10 cellular contexts compared by ENCODE assay signal in the genomic region with DNA sequence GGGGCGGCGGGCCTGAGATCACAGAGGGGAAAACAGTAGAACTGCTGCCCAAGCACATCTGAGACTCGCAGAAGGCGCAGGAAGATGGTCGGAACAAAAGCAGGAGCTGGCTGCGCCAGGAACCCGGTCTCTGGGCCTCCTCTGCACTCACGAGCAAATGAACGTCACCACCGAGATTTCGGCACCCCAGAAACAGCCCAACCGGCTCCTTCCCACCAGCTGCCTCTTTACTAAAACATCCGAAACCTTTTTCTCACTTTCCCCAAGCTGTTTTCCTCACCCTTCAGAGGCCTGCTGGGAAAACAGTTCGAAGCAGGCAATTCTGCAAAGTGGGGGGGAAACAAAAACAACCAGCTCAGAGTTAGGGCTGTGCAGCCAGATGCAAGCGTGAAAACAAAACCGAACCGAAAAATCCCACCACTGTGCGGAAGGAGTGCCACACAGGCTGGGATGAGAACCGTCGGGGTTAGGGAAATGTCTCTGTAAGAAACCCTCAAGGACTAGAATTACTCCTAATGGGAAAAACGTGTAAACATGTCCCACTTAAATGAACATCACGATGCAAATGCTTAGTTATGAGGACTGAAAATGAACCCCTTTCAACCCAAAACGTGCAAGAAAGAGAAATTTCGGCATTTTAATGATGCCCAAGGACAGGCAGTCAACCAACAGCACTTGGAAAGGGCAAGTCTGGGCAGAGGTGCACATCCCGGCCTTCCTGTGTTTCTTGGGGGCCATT. TPM values are rescaled to one million over a fixed set of nuclear protein-coding genes. Genes with fewer than 3 reads are reported as not detected.
DNase-seq lines count a peak whose midpoint lies in the region; ATAC-seq and TF ChIP-seq lines count a peak whose summit lies in the region.
"Had no signal": no experiment of that assay in that cellular context is flagged by ENCODE, and none has a peak within 500 bp of the region (broad histone marks: within the 10 kb centered on the region; RNA-seq: fewer than 3 reads in every experiment).

No MANE protein-coding gene starts in this region.

- no peak overlapping the region for H3K4me3 ChIP-seq in CD8-positive, alpha-beta T cell (ENCODE audit: low read depth, low read length)

- no peaks in the 10 kb centered on the region for H3K27me3 Mint-ChIP-seq in CD8-positive, alpha-beta T cell (ENCODE audit: low read depth)
- H3K27me3 Mint-ChIP-seq in central memory CD8-positive, alpha-beta T cell, result no peaks in the 10 kb centered on the region

- H3K36me3 ChIP-seq in CD8-positive, alpha-beta T cell (ENCODE audit: insufficient read depth, low read length), result peaks cover 5% of the 10 kb centered on the region

- H3K4me1 ChIP-seq in CD8-positive, alpha-beta T cell (ENCODE audit: insufficient read depth, low read length), result no peaks in the 10 kb centered on the region

- intact Hi-C loops in CD8-positive, alpha-beta T cell (cut with DNase I, micrococcal nuclease), result no loop called here
- intact Hi-C loops in sciatic nerve (cut with DNase I), result no loop called here

- peak overlapping the region; percentile 52 for H3K27ac Mint-ChIP-seq in CD8-positive, alpha-beta T cell
- peak overlapping the region; percentile 69 for H3K27ac Mint-ChIP-seq in central memory CD8-positive, alpha-beta T cell (ENCODE audit: low read depth)

- TF ChIP-seq CTCF in CD8-positive, alpha-beta T cell (IDR thresholded peaks at IDR 0.05), result no peak

- H3K4me1 Mint-ChIP-seq in CD8-positive, alpha-beta T cell (ENCODE audit: low read depth), result no peaks in the 10 kb centered on the region
- H3K4me1 Mint-ChIP-seq in central memory CD8-positive, alpha-beta T cell, result peaks cover 8% of the 10 kb centered on the region

- no peak overlapping the region for H3K4me3 Mint-ChIP-seq in CD8-positive, alpha-beta T cell
- H3K4me3 Mint-ChIP-seq in central memory CD8-positive, alpha-beta T cell, result no peak overlapping the region

- DNase-seq in CD8-positive, alpha-beta T cell, result no peak
- no peak for DNase-seq in central memory CD8-positive, alpha-beta T cell (ENCODE audit: low spot score in 2 of 2)
- DNase-seq in hepatic stellate cell (ENCODE audit: low spot score) (peak; percentile 47), sciatic nerve (ENCODE audit: low spot score) (no peak), activated gamma-delta T cell treated with Interleukin-2 at 50 U/mL for 16 hours (no peak)
- DNase-seq: COR-L47; stimulated activated CD4-positive, alpha-beta T cell treated with anti-CD3 and anti-CD28 coated beads, Interleukin-2, amount 100 ng/mL, for 48 hours had no signal

- H3K36me3 Mint-ChIP-seq in CD8-positive, alpha-beta T cell, result peaks cover 42% of the 10 kb centered on the region
- H3K36me3 Mint-ChIP-seq in central memory CD8-positive, alpha-beta T cell (ENCODE audit: insufficient read depth), result peaks cover 37% of the 10 kb centered on the region

- H3K9me3 Mint-ChIP-seq in CD8-positive, alpha-beta T cell, result peaks cover 4% of the 10 kb centered on the region
- peaks cover 4% of the 10 kb centered on the region for H3K9me3 Mint-ChIP-seq in central memory CD8-positive, alpha-beta T cell

- no peaks in the 10 kb centered on the region for H3K9me3 ChIP-seq in CD8-positive, alpha-beta T cell (ENCODE audit: low read length)

- no peak overlapping the region for H3K27ac ChIP-seq in CD8-positive, alpha-beta T cell (ENCODE audit: low read depth, low read length)

- ATAC-seq in CD8-positive, alpha-beta T cell, result no peak
- no peak for ATAC-seq in central memory CD8-positive, alpha-beta T cell (replicated peaks; ENCODE audit: extremely low read depth, poor library complexity, severe bottlenecking)
- ATAC-seq in sciatic nerve (peak; percentile 81), HG02884 (IDR thresholded peaks at IDR 0.05; ENCODE audit: unreplicated experiment) (no peak), HG02588 (IDR thresholded peaks at IDR 0.05; ENCODE audit: unreplicated experiment) (no peak), HG02642 (IDR thresholded peaks at IDR 0.05; ENCODE audit: poor library complexity, unreplicated experiment) (no peak)

- no peaks in the 10 kb centered on the region for H3K27me3 ChIP-seq in CD8-positive, alpha-beta T cell (ENCODE audit: insufficient read depth, low read length)

- POLR2A ChIA-PET in CD8-positive, alpha-beta T cell (lab: Charles Lee), result no interaction called here

- CTCF ChIA-PET in CD8-positive, alpha-beta T cell (lab: Charles Lee), result no interaction called here

RNA-seq across cellular contexts. Expression of a gene that starts 15.9 kb away (rescaled TPM):
- total RNA-seq in CD8-positive, alpha-beta T cell, result 10 to 100 TPM in 1 of 2 experiments, 1 to 10 TPM in 1; 9.9 to 10.8 TPM
- 26.7 TPM for total RNA-seq in sciatic nerve

RNA-seq across cellular contexts. Expression of a gene that starts 15.9 kb away (rescaled TPM):
- total RNA-seq in CD8-positive, alpha-beta T cell, result 10 to 100 TPM; 13.4 to 14.8 TPM
- total RNA-seq in sciatic nerve, result 34.6 TPM
